8 cellular contexts compared by ENCODE assay signal in the genomic region with DNA sequence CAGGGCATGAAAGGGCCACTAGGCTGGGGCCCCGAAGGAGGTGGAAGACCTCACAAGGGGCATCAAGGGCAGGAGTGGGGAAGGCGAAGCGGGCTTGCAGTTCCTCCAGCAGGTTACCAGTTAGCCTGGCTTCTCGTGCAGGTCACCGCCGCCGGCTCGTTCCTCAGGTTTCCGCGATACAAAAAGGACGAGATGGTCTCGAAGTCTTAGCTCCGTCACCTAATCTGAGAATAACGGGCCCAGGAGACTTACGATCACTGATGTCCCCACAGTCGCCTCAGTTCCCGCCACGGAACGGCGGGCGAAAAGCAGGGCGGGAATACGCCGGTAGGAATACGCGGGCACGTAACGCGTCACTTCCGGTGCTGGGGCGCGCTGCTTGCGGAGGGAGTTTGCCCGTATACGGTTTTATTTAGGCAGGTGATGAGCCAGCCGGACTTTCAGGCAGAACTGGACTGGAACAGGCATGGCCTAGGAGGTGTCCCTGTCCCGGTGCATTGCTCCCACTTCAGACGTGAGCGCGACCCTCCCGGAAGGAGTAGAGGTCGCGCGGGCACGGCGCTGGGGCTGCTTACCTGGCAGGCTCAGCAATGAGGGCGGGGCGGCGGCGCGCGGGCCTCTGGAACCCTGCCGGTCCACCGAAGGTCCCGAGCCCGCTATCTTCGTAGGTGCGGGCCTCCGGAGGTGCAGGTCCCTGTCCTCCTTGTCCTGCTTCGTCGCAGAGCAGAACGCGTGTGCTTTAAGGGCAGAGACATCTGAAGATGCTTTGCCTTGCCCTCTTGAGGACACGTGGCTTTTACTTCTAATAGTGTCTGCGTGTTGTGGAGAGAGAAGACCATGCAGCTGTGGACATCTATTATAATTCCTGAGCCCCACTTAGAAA. TPM values are rescaled to one million over a fixed set of nuclear protein-coding genes. Genes with fewer than 3 reads are reported as not detected.
A peak's percentile ranks its signal among the peaks of the same experiment; 100 is the strongest.
DNase-seq lines count a peak whose midpoint lies in the region; ATAC-seq, FAIRE-seq and TF ChIP-seq lines count a peak whose summit lies in the region.

A gene with protein sequence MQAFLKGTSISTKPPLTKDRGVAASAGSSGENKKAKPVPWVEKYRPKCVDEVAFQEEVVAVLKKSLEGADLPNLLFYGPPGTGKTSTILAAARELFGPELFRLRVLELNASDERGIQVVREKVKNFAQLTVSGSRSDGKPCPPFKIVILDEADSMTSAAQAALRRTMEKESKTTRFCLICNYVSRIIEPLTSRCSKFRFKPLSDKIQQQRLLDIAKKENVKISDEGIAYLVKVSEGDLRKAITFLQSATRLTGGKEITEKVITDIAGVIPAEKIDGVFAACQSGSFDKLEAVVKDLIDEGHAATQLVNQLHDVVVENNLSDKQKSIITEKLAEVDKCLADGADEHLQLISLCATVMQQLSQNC (minus strand): TSS at position 310 of the 883 bp plus-strand sequence. CDS start 1,769 bp downstream, outside the sequence.

- intact Hi-C loops in PC-3 (cut with micrococcal nuclease) = loop anchor here (2.0 kb wide), 1 partner anchor 16 kb away; no protein-coding TSS in a partner anchor

- TF ChIP-seq CTCF in D721Med (IDR thresholded peaks at IDR 0.05; ENCODE audit: insufficient read depth, missing control alignments) (no peak), PC-3 (conservative IDR thresholded peaks at IDR 0.05; ENCODE audit: low read depth, low read length) (no peak), epithelial cell of proximal tubule (conservative IDR thresholded peaks at IDR 0.05; ENCODE audit: low read depth, low read length) (no peak)

- peak within 1 kb of the TSS; percentile 76 for H3K4me3 ChIP-seq in PC-3 (ENCODE audit: low read length)
- peak within 1 kb of the TSS; percentile 96 for H3K4me3 ChIP-seq in epithelial cell of proximal tubule (ENCODE audit: low read depth, low read length)
- peak within 1 kb of the TSS; percentile 82 to 99 for H3K4me3 ChIP-seq in mucosa of rectum (ENCODE audit: low read length in 2 of 2)

- BruUV-seq in PC-3 (replicated peaks; lab: Mats Ljungman, UMichigan) = TSS peak; percentile 89

- POLR2A ChIA-PET in PC-3 (lab: Charles Lee; ENCODE audit: unreplicated experiment) = interaction anchor here (0.5 to 0.6 kb wide), 6 partner anchors 14 to 731 kb away, joined by 3 to 7 read pairs (median 5); no protein-coding TSS in a partner anchor

- H3K9ac ChIP-seq in PC-3 (ENCODE audit: low read length) = peak within 1 kb of the TSS; percentile 91
- peak within 1 kb of the TSS; percentile 85 to 87 for H3K9ac ChIP-seq in mucosa of rectum (ENCODE audit: low read depth in 1 of 2, low read length in 2 of 2)

- CTCF ChIA-PET in PC-3 (lab: Charles Lee) = no interaction called here

- H2AFZ ChIP-seq in PC-3 (ENCODE audit: low read length) = peak within 1 kb of the TSS; percentile 93

- FAIRE-seq in D721Med (lab: Jason Lieb, UNC) = no peak

- H3K79me2 ChIP-seq in PC-3 (ENCODE audit: low read length) = peaks cover 19% of the 10 kb centered on the region

- H3K27me3 ChIP-seq in PC-3 (ENCODE audit: low read length) (no peaks in the 10 kb centered on the region), mucosa of rectum (ENCODE audit: control insufficient read depth in 2 of 2, insufficient read depth in 2 of 2, low read length in 2 of 2) (no peaks in the 10 kb centered on the region)

- H3K9me2 ChIP-seq in PC-3 (replicated peaks; ENCODE audit: low read length) = no peaks in the 10 kb centered on the region

- H3F3A ChIP-seq in PC-3 (ENCODE audit: low read length, unreplicated experiment) = no peaks in the 10 kb centered on the region

- H3K4me1 ChIP-seq in PC-3 (ENCODE audit: insufficient read depth, low read length) = peaks cover 25% of the 10 kb centered on the region
- H3K4me1 ChIP-seq in mucosa of rectum (ENCODE audit: control insufficient read depth in 2 of 2, insufficient read depth in 2 of 2, low read length in 2 of 2) = peaks cover 7 to 8% of the 10 kb centered on the region in 2 donors

- DNase-seq in D721Med (ENCODE audit: insufficient read length, low spot score) (peak; percentile 42), HuH-7 (ENCODE audit: low spot score) (peak; percentile 83), PC-3 (peak; percentile 88), activated T-cell treated with anti-CD3 and anti-CD28 coated beads for 4 hours (peak; percentile 80), epithelial cell of proximal tubule (ENCODE audit: low read depth) (no peak)
- peak; percentile 93 for DNase-seq in stimulated activated CD8-positive, alpha-beta memory T cell treated with anti-CD3 and anti-CD28 coated beads, Interleukin-4, amount 100 ng/mL, for 48 hours

- H3K36me3 ChIP-seq in PC-3 (ENCODE audit: low read depth, low read length) = peaks cover 9% of the 10 kb centered on the region; the same call in 1 of the 2 replicates
- H3K36me3 ChIP-seq in mucosa of rectum (ENCODE audit: control insufficient read depth in 2 of 2, insufficient read depth in 2 of 2, low read length in 2 of 2) = no peaks in the 10 kb centered on the region

- no peaks in the 10 kb centered on the region for H4K20me1 ChIP-seq in PC-3 (ENCODE audit: low read length)

- no peaks in the 10 kb centered on the region for H3K9me3 ChIP-seq in PC-3 (ENCODE audit: low read length)
- no peaks in the 10 kb centered on the region for H3K9me3 ChIP-seq in mucosa of rectum (ENCODE audit: control insufficient read depth in 2 of 2, low read length in 2 of 2)

- H3K27ac ChIP-seq in PC-3 (ENCODE audit: low read length) = peak within 1 kb of the TSS; percentile 72
- H3K27ac ChIP-seq in mucosa of rectum (ENCODE audit: low read depth in 2 of 2, low read length in 2 of 2) = peak within 1 kb of the TSS; percentile 89 to 94

- ATAC-seq in GM21515 (IDR thresholded peaks at IDR 0.05; ENCODE audit: unreplicated experiment) (peak; percentile 94), PC-3 (peak; percentile 91)

- H3K4me2 ChIP-seq in PC-3 (ENCODE audit: low read length) = peak within 1 kb of the TSS; percentile 86

RNA-seq across cellular contexts. Expression of the gene that starts here (rescaled TPM):
- total RNA-seq in PC-3 (2014; rRNA removed) (54.0 and 73.0 TPM in 2 replicates), epithelial cell of proximal tubule (76.1 and 97.8 TPM in 2 replicates)
